ENCODE assay signal across 9 cellular contexts in the genomic region with DNA sequence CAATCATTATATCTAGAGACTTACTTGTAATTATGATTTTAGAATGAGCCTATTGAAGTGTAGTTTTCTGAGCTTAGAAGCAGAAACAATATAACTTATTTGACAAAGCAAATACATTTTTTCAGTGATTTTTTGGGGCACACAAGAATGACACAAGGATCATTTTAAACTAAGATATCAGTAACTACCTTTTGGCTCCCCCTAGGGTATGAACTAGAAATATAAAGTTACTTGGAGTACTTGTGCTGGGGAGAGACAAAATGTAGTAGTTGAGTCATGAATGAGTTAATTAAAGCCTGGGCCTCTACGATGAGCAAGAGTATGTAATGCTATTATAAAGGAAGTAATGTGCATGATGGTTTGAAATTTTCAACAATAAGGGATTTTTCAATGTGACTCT.
A peak's percentile ranks its signal among the peaks of the same experiment; 100 is the strongest.
DNase-seq lines count a peak whose midpoint lies in the region; ATAC-seq and TF ChIP-seq lines count a peak whose summit lies in the region.
"Had no signal": no experiment of that assay in that cellular context is flagged by ENCODE, and none has a peak within 500 bp of the region (broad histone marks: within the 10 kb centered on the region; RNA-seq: fewer than 3 reads in every experiment).

No MANE protein-coding gene starts in this region.

- H3K4me3 Mint-ChIP-seq in mesothelial cell of epicardium = no peak overlapping the region
- no peak overlapping the region for H3K4me3 Mint-ChIP-seq in stimulated activated memory B cell treated with anti-CD40 and anti-IgM and Interleukin-4, amounts not matched to agents 10 μg/mL and 1 μg/mL and 100 μg/mL, for 72 hours

- peak; percentile 1 for DNase-seq in HuH-7 (ENCODE audit: low spot score)
- no peak for DNase-seq in adrenal gland
- DNase-seq in mesothelial cell of epicardium (ENCODE audit: low spot score in 2 of 2, unreplicated experiment in 2 of 2) = no peak
- no peak for DNase-seq in activated CD8-positive, alpha-beta memory T cell treated with anti-CD3 and anti-CD28 coated beads, Interleukin-2, amount 50 U/mL, for 48 hours
- DNase-seq in activated naive CD4-positive, alpha-beta T cell treated with Interleukin-2 at 50 U/mL for 16 hours = no peak
- DNase-seq: T-helper 9 cell had no signal

- intact Hi-C loops in adrenal gland (cut with DNase I) = no loop called here

- no peaks in the 10 kb centered on the region for H3K36me3 Mint-ChIP-seq in mesothelial cell of epicardium
- H3K36me3 Mint-ChIP-seq in stimulated activated memory B cell treated with anti-CD40 and anti-IgM and Interleukin-4, amounts not matched to agents 10 μg/mL and 1 μg/mL and 100 μg/mL, for 72 hours = no peaks in the 10 kb centered on the region

- TF ChIP-seq CTCF in adrenal gland (IDR thresholded peaks at IDR 0.05) (peak in 5 of 6 experiments; percentile 6 to 39 (median 27)), mesothelial cell of epicardium (IDR thresholded peaks at IDR 0.05; ENCODE audit: unreplicated experiment) (peak; percentile 40)

- peaks cover 0 to 5% (median 0%) of the 10 kb centered on the region in 3 donors for H3K9me3 ChIP-seq in adrenal gland (replicated peaks in 1 of 3)

- no peaks in the 10 kb centered on the region for H3K9me3 Mint-ChIP-seq in mesothelial cell of epicardium
- peaks cover 3% of the 10 kb centered on the region for H3K9me3 Mint-ChIP-seq in stimulated activated memory B cell treated with anti-CD40 and anti-IgM and Interleukin-4, amounts not matched to agents 10 μg/mL and 1 μg/mL and 100 μg/mL, for 72 hours

- 0 to 13% (median 8%) methylated on average over 1 of the region's 1 CpG for WGBS in adrenal gland, 4 donors

- H3K27ac Mint-ChIP-seq in mesothelial cell of epicardium = no peak overlapping the region
- H3K27ac Mint-ChIP-seq in stimulated activated memory B cell treated with anti-CD40 and anti-IgM and Interleukin-4, amounts not matched to agents 10 μg/mL and 1 μg/mL and 100 μg/mL, for 72 hours = no peak overlapping the region

- no peaks in the 10 kb centered on the region for H3K27me3 ChIP-seq in adrenal gland

- TF ChIP-seq POLR2A in adrenal gland (IDR thresholded peaks at IDR 0.05) = no peak

- no peaks in the 10 kb centered on the region for H3K4me1 ChIP-seq in adrenal gland (replicated peaks in 1 of 2)

- no peak overlapping the region for H3K27ac ChIP-seq in adrenal gland

- no peak overlapping the region for H3K4me3 ChIP-seq in adrenal gland

- H3K36me3 ChIP-seq in adrenal gland (replicated peaks in 1 of 2) = no peaks in the 10 kb centered on the region

- peaks cover 14% of the 10 kb centered on the region for H3K4me1 Mint-ChIP-seq in mesothelial cell of epicardium
- no peaks in the 10 kb centered on the region for H3K4me1 Mint-ChIP-seq in stimulated activated memory B cell treated with anti-CD40 and anti-IgM and Interleukin-4, amounts not matched to agents 10 μg/mL and 1 μg/mL and 100 μg/mL, for 72 hours

- no peaks in the 10 kb centered on the region for H3K27me3 Mint-ChIP-seq in mesothelial cell of epicardium (ENCODE audit: low read depth)
- no peaks in the 10 kb centered on the region for H3K27me3 Mint-ChIP-seq in stimulated activated memory B cell treated with anti-CD40 and anti-IgM and Interleukin-4, amounts not matched to agents 10 μg/mL and 1 μg/mL and 100 μg/mL, for 72 hours

- peak; percentile 76 for ATAC-seq in GM18517 (IDR thresholded peaks at IDR 0.05; ENCODE audit: unreplicated experiment)
- no peak for ATAC-seq in stimulated activated memory B cell treated with anti-CD40 and anti-IgM and Interleukin-4, amounts not matched to agents 10 μg/mL and 1 μg/mL and 100 μg/mL, for 72 hours
- no peak for ATAC-seq in HG02623 (IDR thresholded peaks at IDR 0.05; ENCODE audit: unreplicated experiment)
